1 cellular context compared by ENCODE assay signal in the genomic region with DNA sequence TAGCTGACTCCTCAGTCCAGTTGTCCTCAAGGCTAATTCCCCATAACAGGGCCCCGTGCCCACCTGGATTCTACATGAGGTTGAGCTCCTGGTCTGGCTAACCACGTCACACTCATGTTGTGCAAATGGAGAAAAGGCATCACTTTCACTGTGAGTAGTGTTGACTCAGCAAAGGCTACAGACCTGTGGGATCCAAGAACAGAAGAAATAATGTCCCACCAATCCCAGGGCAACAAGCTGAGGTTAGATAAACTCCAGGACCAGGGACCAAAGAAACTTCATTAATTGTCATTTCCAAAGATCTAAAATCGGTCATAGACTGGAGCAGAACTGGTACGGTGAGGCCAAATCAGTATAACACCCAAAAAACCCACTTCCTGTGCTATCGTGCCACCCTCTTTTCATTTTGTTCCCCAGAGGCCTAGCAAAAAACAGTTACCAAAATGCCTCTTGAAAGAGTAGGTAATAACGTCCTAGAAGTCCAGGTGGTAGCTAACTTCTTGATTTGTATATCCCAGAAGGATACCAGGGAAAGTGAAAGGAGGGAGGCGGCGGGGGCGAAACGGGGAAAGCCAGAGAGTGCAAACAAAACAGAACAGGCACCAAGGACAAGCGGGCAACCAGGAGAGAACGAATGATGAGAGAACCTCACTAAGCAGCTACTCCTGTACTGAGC.
TF ChIP-seq lines count a peak whose summit lies in the region.

No MANE protein-coding gene starts in this region.

TF ChIP-seq in GM12878, 131 proteins besides CTCF, POLR2A, EP300 and RAD21 (continues in another document):
- peak; percentile 75 for TF ChIP-seq RUNX3 (IDR thresholded peaks at IDR 0.05; ENCODE audit: low read length)
- TF ChIP-seq MYC (IDR thresholded peaks at IDR 0.05; ENCODE audit: insufficient read depth, insufficient read length, insufficient replicate concordance, low read length, severe bottlenecking) = no peak
- TF ChIP-seq, protein P1, sequence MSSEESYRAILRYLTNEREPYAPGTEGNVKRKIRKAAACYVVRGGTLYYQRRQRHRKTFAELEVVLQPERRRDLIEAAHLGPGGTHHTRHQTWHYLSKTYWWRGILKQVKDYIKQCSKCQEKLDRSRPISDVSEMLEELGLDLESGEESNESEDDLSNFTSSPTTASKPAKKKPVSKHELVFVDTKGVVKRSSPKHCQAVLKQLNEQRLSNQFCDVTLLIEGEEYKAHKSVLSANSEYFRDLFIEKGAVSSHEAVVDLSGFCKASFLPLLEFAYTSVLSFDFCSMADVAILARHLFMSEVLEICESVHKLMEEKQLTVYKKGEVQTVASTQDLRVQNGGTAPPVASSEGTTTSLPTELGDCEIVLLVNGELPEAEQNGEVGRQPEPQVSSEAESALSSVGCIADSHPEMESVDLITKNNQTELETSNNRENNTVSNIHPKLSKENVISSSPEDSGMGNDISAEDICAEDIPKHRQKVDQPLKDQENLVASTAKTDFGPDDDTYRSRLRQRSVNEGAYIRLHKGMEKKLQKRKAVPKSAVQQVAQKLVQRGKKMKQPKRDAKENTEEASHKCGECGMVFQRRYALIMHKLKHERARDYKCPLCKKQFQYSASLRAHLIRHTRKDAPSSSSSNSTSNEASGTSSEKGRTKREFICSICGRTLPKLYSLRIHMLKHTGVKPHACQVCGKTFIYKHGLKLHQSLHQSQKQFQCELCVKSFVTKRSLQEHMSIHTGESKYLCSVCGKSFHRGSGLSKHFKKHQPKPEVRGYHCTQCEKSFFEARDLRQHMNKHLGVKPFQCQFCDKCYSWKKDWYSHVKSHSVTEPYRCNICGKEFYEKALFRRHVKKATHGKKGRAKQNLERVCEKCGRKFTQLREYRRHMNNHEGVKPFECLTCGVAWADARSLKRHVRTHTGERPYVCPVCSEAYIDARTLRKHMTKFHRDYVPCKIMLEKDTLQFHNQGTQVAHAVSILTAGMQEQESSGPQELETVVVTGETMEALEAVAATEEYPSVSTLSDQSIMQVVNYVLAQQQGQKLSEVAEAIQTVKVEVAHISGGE (CRISPR knock-in tag; IDR thresholded peaks at IDR 0.05) = no peak
- peak; percentile 57; the same call in 1 of the 2 replicates for TF ChIP-seq POLR2AphosphoS5 (IDR thresholded peaks at IDR 0.05; ENCODE audit: low read length)
- no peak for TF ChIP-seq CHD4 (IDR thresholded peaks at IDR 0.05)
- no peak for TF ChIP-seq RFX5 (IDR thresholded peaks at IDR 0.05; ENCODE audit: low read depth, low read length)
- peak; percentile 70; the same call in 1 of the 2 replicates for TF ChIP-seq MTA2 (IDR thresholded peaks at IDR 0.05; ENCODE audit: low read depth)
- no peak for TF ChIP-seq ZNF622 (IDR thresholded peaks at IDR 0.05)
- TF ChIP-seq RCOR1 (conservative IDR thresholded peaks at IDR 0.05; ENCODE audit: low read depth, low read length) = no peak
- TF ChIP-seq, protein P2, sequence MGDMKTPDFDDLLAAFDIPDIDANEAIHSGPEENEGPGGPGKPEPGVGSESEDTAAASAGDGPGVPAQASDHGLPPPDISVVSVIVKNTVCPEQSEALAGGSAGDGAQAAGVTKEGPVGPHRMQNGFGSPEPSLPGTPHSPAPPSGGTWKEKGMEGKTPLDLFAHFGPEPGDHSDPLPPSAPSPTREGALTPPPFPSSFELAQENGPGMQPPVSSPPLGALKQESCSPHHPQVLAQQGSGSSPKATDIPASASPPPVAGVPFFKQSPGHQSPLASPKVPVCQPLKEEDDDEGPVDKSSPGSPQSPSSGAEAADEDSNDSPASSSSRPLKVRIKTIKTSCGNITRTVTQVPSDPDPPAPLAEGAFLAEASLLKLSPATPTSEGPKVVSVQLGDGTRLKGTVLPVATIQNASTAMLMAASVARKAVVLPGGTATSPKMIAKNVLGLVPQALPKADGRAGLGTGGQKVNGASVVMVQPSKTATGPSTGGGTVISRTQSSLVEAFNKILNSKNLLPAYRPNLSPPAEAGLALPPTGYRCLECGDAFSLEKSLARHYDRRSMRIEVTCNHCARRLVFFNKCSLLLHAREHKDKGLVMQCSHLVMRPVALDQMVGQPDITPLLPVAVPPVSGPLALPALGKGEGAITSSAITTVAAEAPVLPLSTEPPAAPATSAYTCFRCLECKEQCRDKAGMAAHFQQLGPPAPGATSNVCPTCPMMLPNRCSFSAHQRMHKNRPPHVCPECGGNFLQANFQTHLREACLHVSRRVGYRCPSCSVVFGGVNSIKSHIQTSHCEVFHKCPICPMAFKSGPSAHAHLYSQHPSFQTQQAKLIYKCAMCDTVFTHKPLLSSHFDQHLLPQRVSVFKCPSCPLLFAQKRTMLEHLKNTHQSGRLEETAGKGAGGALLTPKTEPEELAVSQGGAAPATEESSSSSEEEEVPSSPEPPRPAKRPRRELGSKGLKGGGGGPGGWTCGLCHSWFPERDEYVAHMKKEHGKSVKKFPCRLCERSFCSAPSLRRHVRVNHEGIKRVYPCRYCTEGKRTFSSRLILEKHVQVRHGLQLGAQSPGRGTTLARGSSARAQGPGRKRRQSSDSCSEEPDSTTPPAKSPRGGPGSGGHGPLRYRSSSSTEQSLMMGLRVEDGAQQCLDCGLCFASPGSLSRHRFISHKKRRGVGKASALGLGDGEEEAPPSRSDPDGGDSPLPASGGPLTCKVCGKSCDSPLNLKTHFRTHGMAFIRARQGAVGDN (IDR thresholded peaks at IDR 0.05) = no peak
- TF ChIP-seq BCL11A (IDR thresholded peaks at IDR 0.05; ENCODE audit: low read depth, low read length) = peak; percentile 56
- no peak for TF ChIP-seq ZNF384 (IDR thresholded peaks at IDR 0.05; ENCODE audit: borderline replicate concordance, low read depth, low read length)
- TF ChIP-seq SMARCA5 (IDR thresholded peaks at IDR 0.05) = no peak
- no peak for TF ChIP-seq FOS (IDR thresholded peaks at IDR 0.05; ENCODE audit: borderline replicate concordance, extremely low read depth, insufficient read length)
- TF ChIP-seq, protein P3, sequence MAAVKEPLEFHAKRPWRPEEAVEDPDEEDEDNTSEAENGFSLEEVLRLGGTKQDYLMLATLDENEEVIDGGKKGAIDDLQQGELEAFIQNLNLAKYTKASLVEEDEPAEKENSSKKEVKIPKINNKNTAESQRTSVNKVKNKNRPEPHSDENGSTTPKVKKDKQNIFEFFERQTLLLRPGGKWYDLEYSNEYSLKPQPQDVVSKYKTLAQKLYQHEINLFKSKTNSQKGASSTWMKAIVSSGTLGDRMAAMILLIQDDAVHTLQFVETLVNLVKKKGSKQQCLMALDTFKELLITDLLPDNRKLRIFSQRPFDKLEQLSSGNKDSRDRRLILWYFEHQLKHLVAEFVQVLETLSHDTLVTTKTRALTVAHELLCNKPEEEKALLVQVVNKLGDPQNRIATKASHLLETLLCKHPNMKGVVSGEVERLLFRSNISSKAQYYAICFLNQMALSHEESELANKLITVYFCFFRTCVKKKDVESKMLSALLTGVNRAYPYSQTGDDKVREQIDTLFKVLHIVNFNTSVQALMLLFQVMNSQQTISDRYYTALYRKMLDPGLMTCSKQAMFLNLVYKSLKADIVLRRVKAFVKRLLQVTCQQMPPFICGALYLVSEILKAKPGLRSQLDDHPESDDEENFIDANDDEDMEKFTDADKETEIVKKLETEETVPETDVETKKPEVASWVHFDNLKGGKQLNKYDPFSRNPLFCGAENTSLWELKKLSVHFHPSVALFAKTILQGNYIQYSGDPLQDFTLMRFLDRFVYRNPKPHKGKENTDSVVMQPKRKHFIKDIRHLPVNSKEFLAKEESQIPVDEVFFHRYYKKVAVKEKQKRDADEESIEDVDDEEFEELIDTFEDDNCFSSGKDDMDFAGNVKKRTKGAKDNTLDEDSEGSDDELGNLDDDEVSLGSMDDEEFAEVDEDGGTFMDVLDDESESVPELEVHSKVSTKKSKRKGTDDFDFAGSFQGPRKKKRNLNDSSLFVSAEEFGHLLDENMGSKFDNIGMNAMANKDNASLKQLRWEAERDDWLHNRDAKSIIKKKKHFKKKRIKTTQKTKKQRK (IDR thresholded peaks at IDR 0.05; ENCODE audit: low read depth, low read length) = no peak
- no peak for TF ChIP-seq EZH2 (IDR thresholded peaks at IDR 0.05; ENCODE audit: borderline replicate concordance, control insufficient read depth, low read depth, low read length)
- no peak for TF ChIP-seq NR2C1 (IDR thresholded peaks at IDR 0.05)
- TF ChIP-seq TCF3 (IDR thresholded peaks at IDR 0.05; ENCODE audit: borderline replicate concordance, insufficient read depth, low read depth, low read length) = no peak
- TF ChIP-seq ATF7 (IDR thresholded peaks at IDR 0.05; ENCODE audit: low read depth) = no peak
- TF ChIP-seq, protein P4, sequence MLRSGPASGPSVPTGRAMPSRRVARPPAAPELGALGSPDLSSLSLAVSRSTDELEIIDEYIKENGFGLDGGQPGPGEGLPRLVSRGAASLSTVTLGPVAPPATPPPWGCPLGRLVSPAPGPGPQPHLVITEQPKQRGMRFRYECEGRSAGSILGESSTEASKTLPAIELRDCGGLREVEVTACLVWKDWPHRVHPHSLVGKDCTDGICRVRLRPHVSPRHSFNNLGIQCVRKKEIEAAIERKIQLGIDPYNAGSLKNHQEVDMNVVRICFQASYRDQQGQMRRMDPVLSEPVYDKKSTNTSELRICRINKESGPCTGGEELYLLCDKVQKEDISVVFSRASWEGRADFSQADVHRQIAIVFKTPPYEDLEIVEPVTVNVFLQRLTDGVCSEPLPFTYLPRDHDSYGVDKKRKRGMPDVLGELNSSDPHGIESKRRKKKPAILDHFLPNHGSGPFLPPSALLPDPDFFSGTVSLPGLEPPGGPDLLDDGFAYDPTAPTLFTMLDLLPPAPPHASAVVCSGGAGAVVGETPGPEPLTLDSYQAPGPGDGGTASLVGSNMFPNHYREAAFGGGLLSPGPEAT (IDR thresholded peaks at IDR 0.05; ENCODE audit: low read depth) = peak; percentile 43; the same call in 1 of the 2 replicates
- TF ChIP-seq, protein P5, sequence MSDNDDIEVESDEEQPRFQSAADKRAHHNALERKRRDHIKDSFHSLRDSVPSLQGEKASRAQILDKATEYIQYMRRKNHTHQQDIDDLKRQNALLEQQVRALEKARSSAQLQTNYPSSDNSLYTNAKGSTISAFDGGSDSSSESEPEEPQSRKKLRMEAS (IDR thresholded peaks at IDR 0.05; ENCODE audit: low read depth, low read length) = no peak
- TF ChIP-seq SP1 (IDR thresholded peaks at IDR 0.05; ENCODE audit: low read depth, low read length) = no peak
- TF ChIP-seq WRNIP1 (IDR thresholded peaks at IDR 0.05; ENCODE audit: borderline replicate concordance, low read depth, low read length) = no peak
- no peak for TF ChIP-seq POU2F2 (IDR thresholded peaks at IDR 0.05; ENCODE audit: borderline replicate concordance, low read depth, low read length)
- TF ChIP-seq JUNB (IDR thresholded peaks at IDR 0.05) = peak; percentile 60
- TF ChIP-seq CEBPB (IDR thresholded peaks at IDR 0.05; ENCODE audit: borderline replicate concordance in 1 of 2, low read depth in 2 of 2, low read length in 2 of 2) = no peak
- TF ChIP-seq TCF12 (IDR thresholded peaks at IDR 0.05; ENCODE audit: low read depth, low read length) = no peak
- TF ChIP-seq, protein P6, sequence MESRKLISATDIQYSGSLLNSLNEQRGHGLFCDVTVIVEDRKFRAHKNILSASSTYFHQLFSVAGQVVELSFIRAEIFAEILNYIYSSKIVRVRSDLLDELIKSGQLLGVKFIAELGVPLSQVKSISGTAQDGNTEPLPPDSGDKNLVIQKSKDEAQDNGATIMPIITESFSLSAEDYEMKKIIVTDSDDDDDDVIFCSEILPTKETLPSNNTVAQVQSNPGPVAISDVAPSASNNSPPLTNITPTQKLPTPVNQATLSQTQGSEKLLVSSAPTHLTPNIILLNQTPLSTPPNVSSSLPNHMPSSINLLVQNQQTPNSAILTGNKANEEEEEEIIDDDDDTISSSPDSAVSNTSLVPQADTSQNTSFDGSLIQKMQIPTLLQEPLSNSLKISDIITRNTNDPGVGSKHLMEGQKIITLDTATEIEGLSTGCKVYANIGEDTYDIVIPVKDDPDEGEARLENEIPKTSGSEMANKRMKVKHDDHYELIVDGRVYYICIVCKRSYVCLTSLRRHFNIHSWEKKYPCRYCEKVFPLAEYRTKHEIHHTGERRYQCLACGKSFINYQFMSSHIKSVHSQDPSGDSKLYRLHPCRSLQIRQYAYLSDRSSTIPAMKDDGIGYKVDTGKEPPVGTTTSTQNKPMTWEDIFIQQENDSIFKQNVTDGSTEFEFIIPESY (IDR thresholded peaks at IDR 0.05) = no peak
- TF ChIP-seq ASH2L (IDR thresholded peaks at IDR 0.05; ENCODE audit: borderline replicate concordance, low read depth) = no peak
- TF ChIP-seq ZZZ3 (IDR thresholded peaks at IDR 0.05; ENCODE audit: control insufficient read depth, insufficient read length, low read depth) = no peak
- TF ChIP-seq IKZF2 (IDR thresholded peaks at IDR 0.05) = peak; percentile 80 to 83
- no peak; the same call in 1 of the 2 replicates for TF ChIP-seq GATAD2B (conservative IDR thresholded peaks at IDR 0.05; ENCODE audit: low read depth)
- peak; percentile 70; the same call in 1 of the 2 replicates for TF ChIP-seq NFIC (IDR thresholded peaks at IDR 0.05; ENCODE audit: low read depth, low read length)
- no peak for TF ChIP-seq TARDBP (IDR thresholded peaks at IDR 0.05; ENCODE audit: borderline replicate concordance)
- TF ChIP-seq, protein P7, sequence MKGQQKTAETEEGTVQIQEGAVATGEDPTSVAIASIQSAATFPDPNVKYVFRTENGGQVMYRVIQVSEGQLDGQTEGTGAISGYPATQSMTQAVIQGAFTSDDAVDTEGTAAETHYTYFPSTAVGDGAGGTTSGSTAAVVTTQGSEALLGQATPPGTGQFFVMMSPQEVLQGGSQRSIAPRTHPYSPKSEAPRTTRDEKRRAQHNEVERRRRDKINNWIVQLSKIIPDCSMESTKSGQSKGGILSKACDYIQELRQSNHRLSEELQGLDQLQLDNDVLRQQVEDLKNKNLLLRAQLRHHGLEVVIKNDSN (IDR thresholded peaks at IDR 0.05; ENCODE audit: borderline replicate concordance, extremely low read length, insufficient read depth, low read depth, low read length) = no peak
- TF ChIP-seq, protein P8, sequence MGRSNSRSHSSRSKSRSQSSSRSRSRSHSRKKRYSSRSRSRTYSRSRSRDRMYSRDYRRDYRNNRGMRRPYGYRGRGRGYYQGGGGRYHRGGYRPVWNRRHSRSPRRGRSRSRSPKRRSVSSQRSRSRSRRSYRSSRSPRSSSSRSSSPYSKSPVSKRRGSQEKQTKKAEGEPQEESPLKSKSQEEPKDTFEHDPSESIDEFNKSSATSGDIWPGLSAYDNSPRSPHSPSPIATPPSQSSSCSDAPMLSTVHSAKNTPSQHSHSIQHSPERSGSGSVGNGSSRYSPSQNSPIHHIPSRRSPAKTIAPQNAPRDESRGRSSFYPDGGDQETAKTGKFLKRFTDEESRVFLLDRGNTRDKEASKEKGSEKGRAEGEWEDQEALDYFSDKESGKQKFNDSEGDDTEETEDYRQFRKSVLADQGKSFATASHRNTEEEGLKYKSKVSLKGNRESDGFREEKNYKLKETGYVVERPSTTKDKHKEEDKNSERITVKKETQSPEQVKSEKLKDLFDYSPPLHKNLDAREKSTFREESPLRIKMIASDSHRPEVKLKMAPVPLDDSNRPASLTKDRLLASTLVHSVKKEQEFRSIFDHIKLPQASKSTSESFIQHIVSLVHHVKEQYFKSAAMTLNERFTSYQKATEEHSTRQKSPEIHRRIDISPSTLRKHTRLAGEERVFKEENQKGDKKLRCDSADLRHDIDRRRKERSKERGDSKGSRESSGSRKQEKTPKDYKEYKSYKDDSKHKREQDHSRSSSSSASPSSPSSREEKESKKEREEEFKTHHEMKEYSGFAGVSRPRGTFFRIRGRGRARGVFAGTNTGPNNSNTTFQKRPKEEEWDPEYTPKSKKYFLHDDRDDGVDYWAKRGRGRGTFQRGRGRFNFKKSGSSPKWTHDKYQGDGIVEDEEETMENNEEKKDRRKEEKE (IDR thresholded peaks at IDR 0.05) = no peak
